In genomic region chr11:94494200-94494545, GRCh38 we compare ENCODE assay signal across 6 cellular contexts. TPM values are rescaled to one million over a fixed set of nuclear protein-coding genes. Genes with fewer than 3 reads are reported as not detected.
DNase-seq lines count a peak whose midpoint lies in the region; ATAC-seq and TF ChIP-seq lines count a peak whose summit lies in the region.

No MANE protein-coding gene starts in this region.

- ATAC-seq in HG02759 (IDR thresholded peaks at IDR 0.05; ENCODE audit: unreplicated experiment) (peak; percentile 70), lower lobe of right lung (peak; percentile 76 to 82)

- peak overlapping the region; percentile 86 for H3K27ac ChIP-seq in lower lobe of right lung

- H3K9me3 Mint-ChIP-seq in activated CD4-positive, alpha-beta memory T cell treated with anti-CD3 and anti-CD28 coated beads, Interleukin-2, amount 10 ng/mL, durations not matched to agents 7 days and 5 days, result no peaks in the 10 kb centered on the region

- peak overlapping the region; percentile 84 for H3K4me3 ChIP-seq in lower lobe of right lung

- H3K4me1 Mint-ChIP-seq in activated CD4-positive, alpha-beta memory T cell treated with anti-CD3 and anti-CD28 coated beads, Interleukin-2, amount 10 ng/mL, durations not matched to agents 7 days and 5 days, result peaks cover 34% of the 10 kb centered on the region

- CTCF ChIA-PET in activated CD4-positive, alpha-beta memory T cell treated with anti-CD3 and anti-CD28 coated beads, Interleukin-2, amount 10 ng/mL, durations not matched to agents 7 days and 5 days (lab: Charles Lee), result interaction anchor here (0.8 to 1.0 kb wide), 2 partner anchors 11 to 321 kb away, joined by 3 read pairs; no protein-coding TSS in a partner anchor

- H3K27me3 Mint-ChIP-seq in activated CD4-positive, alpha-beta memory T cell treated with anti-CD3 and anti-CD28 coated beads, Interleukin-2, amount 10 ng/mL, durations not matched to agents 7 days and 5 days, result no peaks in the 10 kb centered on the region

- H3K27me3 ChIP-seq in lower lobe of right lung (ENCODE audit: low read depth), result no peaks in the 10 kb centered on the region

- peaks cover 22% of the 10 kb centered on the region for H3K4me1 ChIP-seq in lower lobe of right lung

- DNase-seq in ELR (ENCODE audit: low read depth) (peak; percentile 39), lower lobe of right lung (no peak), NCI-H128 (lab: John Stamatoyannopoulos, UW; ENCODE audit: unreplicated experiment) (no peak)
- DNase-seq in activated CD4-positive, alpha-beta memory T cell treated with anti-CD3 and anti-CD28 coated beads, Interleukin-2, amount 10 ng/mL, durations not matched to agents 7 days and 5 days, result no peak
- no peak for DNase-seq in stimulated activated CD4-positive, alpha-beta T cell treated with anti-CD3 and anti-CD28 coated beads, Interleukin-12 subunit alpha, Interleukin-12 subunit beta, amount 100 ng/mL, for 4 hours

- peak overlapping the region; percentile 81 for H3K27ac Mint-ChIP-seq in activated CD4-positive, alpha-beta memory T cell treated with anti-CD3 and anti-CD28 coated beads, Interleukin-2, amount 10 ng/mL, durations not matched to agents 7 days and 5 days

- peaks cover 32% of the 10 kb centered on the region for H3K36me3 Mint-ChIP-seq in activated CD4-positive, alpha-beta memory T cell treated with anti-CD3 and anti-CD28 coated beads, Interleukin-2, amount 10 ng/mL, durations not matched to agents 7 days and 5 days (ENCODE audit: low read depth)

- TF ChIP-seq CTCF in lower lobe of right lung (IDR thresholded peaks at IDR 0.05), result no peak

- intact Hi-C loops in lower lobe of right lung (cut with DNase I), result no loop called here

- POLR2A ChIA-PET in activated CD4-positive, alpha-beta memory T cell treated with anti-CD3 and anti-CD28 coated beads, Interleukin-2, amount 10 ng/mL, durations not matched to agents 7 days and 5 days (lab: Charles Lee), result interaction anchor here (0.6 to 1.7 kb wide), 10 partner anchors 9 to 1297 kb away, joined by 3 to 11 read pairs (median 4); partner anchors contain the start of genes C11orf54, CEP57, MED17 and PANX1

- peaks cover 43% of the 10 kb centered on the region for H3K36me3 ChIP-seq in lower lobe of right lung

- H3K9me3 ChIP-seq in lower lobe of right lung, result no peaks in the 10 kb centered on the region

- H3K4me3 Mint-ChIP-seq in activated CD4-positive, alpha-beta memory T cell treated with anti-CD3 and anti-CD28 coated beads, Interleukin-2, amount 10 ng/mL, durations not matched to agents 7 days and 5 days, result peak overlapping the region; percentile 89

RNA-seq across cellular contexts. Expression of gene ANKRD49, which starts 0.4 kb away (rescaled TPM):
- total RNA-seq in activated CD4-positive, alpha-beta memory T cell treated with anti-CD3 and anti-CD28 coated beads, Interleukin-2, amount 10 ng/mL, durations not matched to agents 7 days and 5 days, result 10 to 100 TPM; 26.9 to 27.0 TPM
- total RNA-seq in lower lobe of right lung, result 14.7 TPM

RNA-seq across cellular contexts. Expression of gene MRE11, which starts 0.5 kb away (rescaled TPM):
- total RNA-seq in activated CD4-positive, alpha-beta memory T cell treated with anti-CD3 and anti-CD28 coated beads, Interleukin-2, amount 10 ng/mL, durations not matched to agents 7 days and 5 days, result 10 to 100 TPM; 35.7 to 37.0 TPM
- total RNA-seq in lower lobe of right lung, result 17.6 TPM

RNA-seq across cellular contexts. Expression of gene C11orf97, which starts 18.1 kb away (rescaled TPM):
- not detected for total RNA-seq in activated CD4-positive, alpha-beta memory T cell treated with anti-CD3 and anti-CD28 coated beads, Interleukin-2, amount 10 ng/mL, durations not matched to agents 7 days and 5 days
- total RNA-seq in lower lobe of right lung, result 2.5 TPM

RNA-seq across cellular contexts. Expression of gene FUT4, which starts 49.5 kb away (rescaled TPM):
- 1 to 10 TPM; 6.1 to 6.2 TPM for total RNA-seq in activated CD4-positive, alpha-beta memory T cell treated with anti-CD3 and anti-CD28 coated beads, Interleukin-2, amount 10 ng/mL, durations not matched to agents 7 days and 5 days
- 7.1 TPM for total RNA-seq in lower lobe of right lung
